ENCODE assay signal across 8 cellular contexts in genomic region chr19:43983912-43984686, GRCh38. TPM values are rescaled to one million over a fixed set of nuclear protein-coding genes. Genes with fewer than 3 reads are reported as not detected.
DNase-seq lines count a peak whose midpoint lies in the region; ATAC-seq and TF ChIP-seq lines count a peak whose summit lies in the region.

Gene ZNF155, plus strand, starts transcription at chr19:43984188. Its CDS starts 4,356 bp downstream, at chr19:43988544.

- intact Hi-C loops in dorsolateral prefrontal cortex (cut with DNase I) = loop anchor here (1.0 to 5.0 kb wide), 7 partner anchors 18 to 178 kb away; partner anchors contain the start of genes ZNF225 (in 2 of the 2), ZNF230 (in 2 of the 2), ZNF221 (in 1 of the 2) and ZNF45 (in 1 of the 2)
- intact Hi-C loops in left lung (cut with DNase I) = no loop called here

- H3K36me3 ChIP-seq in left lung = peaks cover 0 to 13% of the 10 kb centered on the region in 2 donors

- H3K27me3 ChIP-seq in dorsolateral prefrontal cortex = no peaks in the 10 kb centered on the region
- no peaks in the 10 kb centered on the region for H3K27me3 ChIP-seq in left lung

- H3K9me3 ChIP-seq in left lung = peaks cover 0 to 43% of the 10 kb centered on the region in 2 donors

- TF ChIP-seq CTCF in dorsolateral prefrontal cortex (IDR thresholded peaks at IDR 0.05 in 54 of 56, conservative IDR thresholded peaks at IDR 0.05 in 2 of 56; ENCODE audit: low read depth in 1 of 56, partially characterized antibody in 56 of 56) (peak in 10 of 56 donors; percentile 5 to 35 (median 14)), left lung (IDR thresholded peaks at IDR 0.05) (no peak)

- ATAC-seq in GM18909 (IDR thresholded peaks at IDR 0.05; ENCODE audit: poor library complexity, unreplicated experiment) (peak; percentile 81), HG03196 (IDR thresholded peaks at IDR 0.05; ENCODE audit: unreplicated experiment) (peak; percentile 83), left lung (peak; percentile 100)

- DNase-seq in A172 (ENCODE audit: low spot score) (peak; percentile 98), NCI-H524 treated with DMSO at 0.1 percent for 48 hours (lab: John Stamatoyannopoulos, UW) (peak; percentile 91), dorsolateral prefrontal cortex (peak; percentile 88 to 97 (median 95)), left lung (peak; percentile 90 to 94)
- DNase-seq in activated CD4-positive, alpha-beta T cell treated with anti-CD3 and anti-CD28 coated beads, Interleukin-2, amount 50 U/mL, for 1 hour = peak; percentile 54
- DNase-seq in stimulated activated CD4-positive, alpha-beta T cell treated with anti-CD3 and anti-CD28 coated beads, Interleukin-1b, Interleukin-23, amount 100 ng/mL, for 48 hours = peak; percentile 75

- peak within 1 kb of the TSS in 42 of 59 donors; percentile 1 to 84 (median 50) for H3K27ac ChIP-seq in dorsolateral prefrontal cortex
- H3K27ac ChIP-seq in left lung = peak within 1 kb of the TSS; percentile 50 to 53

- peak within 1 kb of the TSS; percentile 43 to 86 (median 73) for H3K4me3 ChIP-seq in dorsolateral prefrontal cortex
- H3K4me3 ChIP-seq in left lung = peak within 1 kb of the TSS; percentile 71 to 77

- H3K4me1 ChIP-seq in left lung = peaks cover 0 to 15% of the 10 kb centered on the region in 2 donors

RNA-seq across cellular contexts. Expression of gene ZNF155, which starts in this region (rescaled TPM):
- 5.1 and 5.8 TPM in 2 replicates for total RNA-seq in A172 (2014; rRNA removed; shearing (Covaris generic))
- total RNA-seq in dorsolateral prefrontal cortex = 10 to 100 TPM in 83 of 120 experiments, 1 to 10 TPM in 37; 6.7 to 16.6 (median 10.8) TPM
- 1 to 10 TPM; 7.2 to 8.1 TPM for total RNA-seq in left lung

Comparison
In these comparisons a context has a peak if more than half of its experiments do, and no peak if none do; other contexts are left out.
1. Peak in every context shown above with its lines: DNase-seq, ATAC-seq, H3K4me3 ChIP-seq and H3K27ac ChIP-seq.
2. intact Hi-C loops: an anchor here in dorsolateral prefrontal cortex (1.0 to 5.0 kb wide); none called in left lung.